20 cellular contexts compared by ENCODE assay signal in the genomic region with DNA sequence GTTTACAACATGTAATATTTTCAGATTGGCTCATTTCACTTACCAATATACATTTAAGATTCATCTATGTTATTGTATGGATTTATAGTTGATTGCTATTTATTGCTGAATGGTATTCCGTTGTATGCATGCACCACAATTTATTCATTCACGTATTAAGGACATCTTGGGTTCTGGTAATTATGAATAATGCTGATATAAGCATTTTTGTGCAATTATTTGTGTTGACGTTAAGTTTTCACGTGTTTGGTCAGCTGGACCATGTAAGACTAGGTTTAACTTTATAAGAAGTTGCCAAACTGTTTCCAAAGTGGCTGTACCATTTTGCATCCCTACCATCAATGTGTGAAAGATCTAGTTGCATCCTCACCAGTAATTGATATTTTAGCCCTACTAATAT. TPM values are rescaled to one million over a fixed set of nuclear protein-coding genes. Genes with fewer than 3 reads are reported as not detected.
DNase-seq lines count a peak whose midpoint lies in the region; ATAC-seq, FAIRE-seq and TF ChIP-seq lines count a peak whose summit lies in the region.
"Had no signal": no experiment of that assay in that cellular context is flagged by ENCODE, and none has a peak within 500 bp of the region (broad histone marks: within the 10 kb centered on the region; RNA-seq: fewer than 3 reads in every experiment).

No MANE protein-coding gene starts in this region.

- no TSS peak for BruUV-seq in IMR-90 (replicated peaks; lab: Mats Ljungman, UMichigan)

- in situ Hi-C loops in IMR-90 (cut with MboI; ENCODE audit: low sequenced_read_pairs), result no loop called here
- in situ Hi-C loops in brain microvascular endothelial cell (cut with HindIII; ENCODE audit: low pct_ligation_motif_present, low sequenced_read_pairs), result no loop called here

- no peak overlapping the region for H3K14ac ChIP-seq in IMR-90 (replicated peaks; ENCODE audit: low read depth, low read length)

- no peak for TF ChIP-seq POLR2A in A549 (IDR thresholded peaks at IDR 0.05; ENCODE audit: low read length)
- TF ChIP-seq POLR2A in IMR-90 (IDR thresholded peaks at IDR 0.05; ENCODE audit: low read depth, low read length), result no peak

- no peak overlapping the region for H3K9ac ChIP-seq in IMR-90 (ENCODE audit: low read depth, low read length)

- FAIRE-seq in A549 (lab: Jason Lieb, UNC), result peak; percentile 39
- peak; percentile 70 for FAIRE-seq in colon (lab: Jason Lieb, UNC)
- FAIRE-seq: G401.6, GM12891 had no signal

- no peak overlapping the region for H4K91ac ChIP-seq in IMR-90 (ENCODE audit: insufficient read depth, low read depth, low read length)

- no peak for TF ChIP-seq EP300 in A549 (IDR thresholded peaks at IDR 0.05)

- H2AFZ ChIP-seq in IMR-90 (replicated peaks; ENCODE audit: low read length, poor library complexity), result no peak overlapping the region

- H3K4me1 ChIP-seq in A549 (no peaks in the 10 kb centered on the region), IMR-90 (ENCODE audit: control insufficient read depth, insufficient read depth, low read length) (no peaks in the 10 kb centered on the region)

- 16% methylated on average over 4 of the region's 4 CpGs for WGBS in A549 (ENCODE audit: missing lambda C conversion rate)
- no CpG with 5 or more reads among the region's 4 CpGs for WGBS in IMR-90 (ENCODE audit: extremely low coverage in 2 of 2, insufficient read length in 1 of 2), 2 experiments

- H2AK5ac ChIP-seq in IMR-90 (ENCODE audit: low read depth, low read length), result no peak overlapping the region

- H3K23ac ChIP-seq in IMR-90 (ENCODE audit: low read depth, low read length), result no peak overlapping the region

- no peak overlapping the region for H3K56ac ChIP-seq in IMR-90 (ENCODE audit: extremely low read depth, insufficient read depth, low read length)

- no peaks in the 10 kb centered on the region for H3K36me3 ChIP-seq in IMR-90 (ENCODE audit: control insufficient read depth, insufficient read depth, low read length)
- no peaks in the 10 kb centered on the region for H3K36me3 ChIP-seq in brain microvascular endothelial cell (replicated peaks)

- H3K79me1 ChIP-seq in IMR-90 (ENCODE audit: low read depth in 1 of 2, low read length in 2 of 2), result no peaks in the 10 kb centered on the region

- TF ChIP-seq CTCF in A549 (IDR thresholded peaks at IDR 0.05) (no peak), IMR-90 (conservative IDR thresholded peaks at IDR 0.05; ENCODE audit: low read depth, low read length) (no peak), brain microvascular endothelial cell (IDR thresholded peaks at IDR 0.05; ENCODE audit: low read depth, low read length, missing control alignments) (no peak), GM10248 (IDR thresholded peaks at IDR 0.05; ENCODE audit: control extremely low read depth, extremely low read depth, low read depth, missing control alignments) (no peak)

- no peak overlapping the region for H2BK15ac ChIP-seq in IMR-90 (ENCODE audit: low read depth, low read length)

- no peak for ATAC-seq in A549
- ATAC-seq in IMR-90 (ENCODE audit: low read depth), result no peak

- intact Hi-C loops in IMR-90 (cut with micrococcal nuclease), result no loop called here

- CTCF ChIA-PET in A549 (lab: Yijun Ruan, JAX), result no interaction called here
- CTCF ChIA-PET in IMR-90 (lab: Yijun Ruan, JAX), result no interaction called here
- CTCF ChIA-PET in GM10248 (lab: Yijun Ruan, JAX), result no interaction called here

- H2BK20ac ChIP-seq in IMR-90 (ENCODE audit: low read depth, low read length), result no peak overlapping the region

- H3K18ac ChIP-seq in IMR-90 (ENCODE audit: low read depth, low read length), result no peak overlapping the region

- H3K27me3 ChIP-seq in IMR-90 (ENCODE audit: control insufficient read depth, insufficient read depth, low read length) (no peaks in the 10 kb centered on the region), brain microvascular endothelial cell (replicated peaks) (no peaks in the 10 kb centered on the region)

- POLR2A ChIA-PET in A549 (lab: Yijun Ruan, JAX) (no interaction called here), IMR-90 (lab: Charles Lee; ENCODE audit: unreplicated experiment) (no interaction called here), GM10248 (lab: Yijun Ruan, JAX) (no interaction called here)

- DNase-seq in A549 (ENCODE audit: low read depth in 1 of 2, low spot score in 1 of 2) (no peak), IMR-90 (no peak), brain microvascular endothelial cell (no peak), GM10248 (ENCODE audit: extremely low spot score) (no peak)
- DNase-seq in activated CD4-positive, alpha-beta T cell treated with anti-CD3 and anti-CD28 coated beads, Interleukin-2, amount 50 U/mL, for 1 hour, result no peak
- DNase-seq: 8988T; C1 segment of cervical spinal cord; Calu3; CD4-positive, alpha-beta memory T cell; COR-L47; DMS153; DND-41; GOT3; H7; HCEC 1CT had no signal

- no peaks in the 10 kb centered on the region for H4K20me1 ChIP-seq in IMR-90 (ENCODE audit: insufficient read depth, low read length)

- no peak overlapping the region for H2BK5ac ChIP-seq in IMR-90 (ENCODE audit: low read depth, low read length, poor library complexity, severe bottlenecking)

- dilution Hi-C loops in IMR-90 (cut with HindIII; ENCODE audit: low sequenced_read_pairs, unreplicated experiment), result no loop called here

- no peak for TF ChIP-seq RAD21 in A549 (conservative IDR thresholded peaks at IDR 0.05 in 1 of 2, IDR thresholded peaks at IDR 0.05 in 1 of 2)
- no peak for TF ChIP-seq RAD21 in IMR-90 (IDR thresholded peaks at IDR 0.05; ENCODE audit: low read length)

- no peak overlapping the region for H2AK9ac ChIP-seq in IMR-90 (replicated peaks; ENCODE audit: low read depth, low read length, poor library complexity)

- H4K8ac ChIP-seq in IMR-90 (ENCODE audit: low read depth in 2 of 2, low read length in 2 of 2), result no peak overlapping the region

- H3K4me3 ChIP-seq in A549 (no peak overlapping the region), IMR-90 (ENCODE audit: insufficient read depth, low read depth, low read length) (no peak overlapping the region), brain microvascular endothelial cell (ENCODE audit: low read depth, low read length) (no peak overlapping the region)

- no peak overlapping the region for H3K4me2 ChIP-seq in A549
- H3K4me2 ChIP-seq in IMR-90 (ENCODE audit: low read depth, low read length), result no peak overlapping the region

- H4K5ac ChIP-seq in IMR-90 (ENCODE audit: low read depth, low read length), result no peak overlapping the region

- no peak overlapping the region for H3K4ac ChIP-seq in IMR-90 (ENCODE audit: low read depth, low read length)

- H3K9me3 ChIP-seq in A549, result no peaks in the 10 kb centered on the region
- H3K9me3 ChIP-seq in IMR-90 (ENCODE audit: control insufficient read depth, insufficient read depth, low read length), result no peaks in the 10 kb centered on the region

- no peak overlapping the region for H2BK120ac ChIP-seq in IMR-90 (ENCODE audit: low read depth, low read length)

- H3K9me1 ChIP-seq in IMR-90 (ENCODE audit: insufficient read depth, low read length), result 0 out of 2 replicates have a peak, but pooled peaks cover 2% of the 10 kb centered on the region

- H3K27ac ChIP-seq in A549 (no peak overlapping the region), IMR-90 (ENCODE audit: insufficient read depth, low read length) (no peak overlapping the region), brain microvascular endothelial cell (no peak overlapping the region)

TF ChIP-seq in A549, 52 proteins besides CTCF, POLR2A, EP300 and RAD21:
- no peak for TF ChIP-seq ZFP36 (IDR thresholded peaks at IDR 0.05; ENCODE audit: borderline replicate concordance, partially characterized antibody)
- TF ChIP-seq MAZ (IDR thresholded peaks at IDR 0.05; ENCODE audit: borderline replicate concordance, low read depth, low read length), result no peak
- peak; percentile 95 for TF ChIP-seq MAFK (IDR thresholded peaks at IDR 0.05; ENCODE audit: partially characterized antibody)

TF ChIP-seq in IMR-90, 13 proteins besides CTCF, POLR2A, EP300 and RAD21:
- TF ChIP-seq FOS (IDR thresholded peaks at IDR 0.05; ENCODE audit: low read depth, low read length) (no peak), MAFK (IDR thresholded peaks at IDR 0.05; ENCODE audit: low read depth, low read length) (peak; percentile 98)
TF ChIP-seq in IMR-90: peak in this region for 1.

RNA-seq across cellular contexts. Expression of gene MAGEB10, which starts 35.1 kb away (rescaled TPM):
- polyA plus RNA-seq in A549 (2011; rRNA removed), result not detected in 2 replicates
- polyA plus RNA-seq in A549 (2012; cell fraction: cytosol; rRNA removed), result not detected in 2 replicates
- polyA plus RNA-seq in A549 (2012; cell fraction: nucleus; rRNA removed), result not detected in 2 replicates
- not detected in 3 replicates for polyA plus RNA-seq in A549 (2017; fragmentation: RNase III; extraction: RNeasy Plus Mini Kit Qiagen cat#74134 plus additional on column Dnase treatment)
- not detected in 2 replicates for polyA minus RNA-seq in A549 (2011; rRNA and poly(A)+ RNA removed)
- total RNA-seq in IMR-90 (2012; rRNA removed), result not detected in 2 replicates
- polyA plus RNA-seq in IMR-90 (2012; rRNA removed), result not detected in 2 replicates
- not detected in 2 replicates for polyA plus RNA-seq in IMR-90 (2012; cell fraction: cytosol; rRNA removed)
- not detected in 2 replicates for polyA plus RNA-seq in IMR-90 (2012; cell fraction: nucleus; rRNA removed; ENCODE audit: low replicate concordance)
- total RNA-seq: A673; Calu3; CD4-positive, alpha-beta memory T cell; H7 had no signal
- polyA plus RNA-seq: BJ; CD4-positive, alpha-beta memory T cell had no signal
